In the genomic region with DNA sequence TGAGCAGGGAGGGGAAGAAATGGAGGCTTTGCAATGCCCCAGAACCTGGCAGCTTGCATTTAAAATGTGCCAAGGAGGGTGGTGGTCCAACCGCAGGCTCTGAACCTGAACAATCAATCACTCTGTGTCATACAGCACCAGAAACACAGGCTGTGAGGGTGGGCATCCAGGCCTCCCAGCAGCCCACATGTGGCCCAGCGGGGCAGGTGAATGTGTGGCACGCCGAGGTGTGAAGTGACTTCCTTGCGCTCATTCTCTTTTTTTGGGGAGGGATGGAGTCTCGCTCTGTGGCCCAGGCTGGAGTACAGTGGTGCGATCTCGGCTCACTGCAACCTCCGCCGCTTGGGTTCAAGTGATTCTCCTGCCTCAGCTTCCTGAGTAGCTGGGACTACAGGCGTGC, we compare ENCODE assay signal across 13 cellular contexts.
DNase-seq lines count a peak whose midpoint lies in the region; ATAC-seq and TF ChIP-seq lines count a peak whose summit lies in the region.
"Had no signal": no experiment of that assay in that cellular context is flagged by ENCODE, and none has a peak within 500 bp of the region (broad histone marks: within the 10 kb centered on the region; RNA-seq: fewer than 3 reads in every experiment).

No MANE protein-coding gene starts in this region.

- no peak for ATAC-seq in natural killer cell treated with Interleukin-12 subunit alpha and Interleukin-12 subunit beta and Interleukin-15 and Interleukin-18, amount 100 ng/mL, for 72 hours
- ATAC-seq in natural killer cell (no peak), HG02840 (IDR thresholded peaks at IDR 0.05; ENCODE audit: low FRiP score, unreplicated experiment) (no peak), GM18870 (IDR thresholded peaks at IDR 0.05; ENCODE audit: unreplicated experiment) (no peak)

- H2AFZ ChIP-seq in neuronal stem cell (ENCODE audit: low read length) = no peak overlapping the region

- no peak overlapping the region for H2BK120ac ChIP-seq in neuronal stem cell (ENCODE audit: low read depth, low read length)

- H3K36me3 Mint-ChIP-seq in natural killer cell treated with Interleukin-12 subunit alpha and Interleukin-12 subunit beta and Interleukin-15 and Interleukin-18, amount 100 ng/mL, for 72 hours = no peaks in the 10 kb centered on the region
- no peaks in the 10 kb centered on the region for H3K36me3 Mint-ChIP-seq in natural killer cell

- POLR2A ChIA-PET in RWPE1 (lab: Yijun Ruan, JAX; ENCODE audit: low non-redundant PET) = no interaction called here

- no peak overlapping the region for H3K4me3 ChIP-seq in neuronal stem cell (ENCODE audit: low read length in 2 of 2)

- no peak overlapping the region for H3K27ac Mint-ChIP-seq in natural killer cell treated with Interleukin-12 subunit alpha and Interleukin-12 subunit beta and Interleukin-15 and Interleukin-18, amount 100 ng/mL, for 72 hours
- H3K27ac Mint-ChIP-seq in natural killer cell = no peak overlapping the region
- H3K27ac Mint-ChIP-seq: B cell; CD4-positive, alpha-beta T cell had no signal

- H3K23ac ChIP-seq in neuronal stem cell (ENCODE audit: low read depth, low read length, poor library complexity) = peak overlapping the region; percentile 52

- H3K4me2 ChIP-seq in neuronal stem cell (ENCODE audit: insufficient read depth, low read length, poor library complexity, severe bottlenecking) = no peak overlapping the region

- H3K14ac ChIP-seq in neuronal stem cell (ENCODE audit: low read length) = no peak overlapping the region

- H4K91ac ChIP-seq in neuronal stem cell (ENCODE audit: low read depth, low read length, poor library complexity) = no peak overlapping the region

- H3K27ac ChIP-seq in RWPE1 (peak overlapping the region; percentile 88), neuronal stem cell (replicated peaks; ENCODE audit: low read length) (no peak overlapping the region)
- H3K27ac ChIP-seq: C4-2B had no signal

- TF ChIP-seq CTCF in natural killer cell (IDR thresholded peaks at IDR 0.05) (no peak), RWPE1 (conservative IDR thresholded peaks at IDR 0.05; ENCODE audit: low read depth) (no peak)

- H3K9me3 ChIP-seq in neuronal stem cell (replicated peaks in 1 of 2; ENCODE audit: control insufficient read depth in 2 of 2, insufficient read depth in 1 of 2, low read depth in 1 of 2, low read length in 2 of 2) = no peaks in the 10 kb centered on the region
- H3K9me3 ChIP-seq: Caco-2 had no signal

- peak overlapping the region; percentile 67 for H2BK5ac ChIP-seq in neuronal stem cell (ENCODE audit: low read length)

- peaks cover 0 to 11% of the 10 kb centered on the region in 2 donors for H3K27me3 Mint-ChIP-seq in natural killer cell treated with Interleukin-12 subunit alpha and Interleukin-12 subunit beta and Interleukin-15 and Interleukin-18, amount 100 ng/mL, for 72 hours
- H3K27me3 Mint-ChIP-seq in natural killer cell (ENCODE audit: low read depth in 2 of 2) = peaks cover 4 to 25% of the 10 kb centered on the region in 2 donors
- H3K27me3 Mint-ChIP-seq: B cell; CD4-positive, alpha-beta T cell had no signal

- intact Hi-C loops in natural killer cell (cut with micrococcal nuclease) = no loop called here

- no peaks in the 10 kb centered on the region for H3K9me3 Mint-ChIP-seq in natural killer cell treated with Interleukin-12 subunit alpha and Interleukin-12 subunit beta and Interleukin-15 and Interleukin-18, amount 100 ng/mL, for 72 hours
- no peaks in the 10 kb centered on the region for H3K9me3 Mint-ChIP-seq in natural killer cell
- H3K9me3 Mint-ChIP-seq: CD4-positive, alpha-beta T cell had no signal

- no peak overlapping the region for H3K9ac ChIP-seq in neuronal stem cell (ENCODE audit: low read depth, low read length, poor library complexity)

- peaks cover 0 to 5% of the 10 kb centered on the region in 2 donors for H3K4me1 ChIP-seq in neuronal stem cell (ENCODE audit: control insufficient read depth in 2 of 2, insufficient read depth in 1 of 2, low read depth in 1 of 2, low read length in 2 of 2)
- H3K4me1 ChIP-seq: Caco-2 had no signal

- no peak overlapping the region for H2BK12ac ChIP-seq in neuronal stem cell (ENCODE audit: low read length)

- no peak overlapping the region for H3K4me3 Mint-ChIP-seq in natural killer cell treated with Interleukin-12 subunit alpha and Interleukin-12 subunit beta and Interleukin-15 and Interleukin-18, amount 100 ng/mL, for 72 hours
- H3K4me3 Mint-ChIP-seq in natural killer cell = no peak overlapping the region
- H3K4me3 Mint-ChIP-seq: B cell; CD4-positive, alpha-beta T cell had no signal

- H3K4ac ChIP-seq in neuronal stem cell (ENCODE audit: low read length) = no peak overlapping the region

- peaks cover 22 to 81% of the 10 kb centered on the region in 2 donors for H3K36me3 ChIP-seq in neuronal stem cell (replicated peaks in 1 of 2; ENCODE audit: control insufficient read depth in 2 of 2, insufficient read depth in 2 of 2, low read length in 2 of 2)

- no peak overlapping the region for H2AK5ac ChIP-seq in neuronal stem cell (ENCODE audit: low read depth, low read length)

- H4K8ac ChIP-seq in neuronal stem cell (ENCODE audit: low read depth, low read length) = no peak overlapping the region

- H2BK15ac ChIP-seq in neuronal stem cell (ENCODE audit: low read length) = no peak overlapping the region

- H3K79me1 ChIP-seq in neuronal stem cell (ENCODE audit: low read depth, low read length) = no peaks in the 10 kb centered on the region

- peaks cover 9 to 16% of the 10 kb centered on the region in 2 donors for H3K4me1 Mint-ChIP-seq in natural killer cell treated with Interleukin-12 subunit alpha and Interleukin-12 subunit beta and Interleukin-15 and Interleukin-18, amount 100 ng/mL, for 72 hours (ENCODE audit: low read depth in 2 of 2)
- peaks cover 17 to 18% of the 10 kb centered on the region in 2 donors for H3K4me1 Mint-ChIP-seq in natural killer cell

- no peaks in the 10 kb centered on the region for H3K27me3 ChIP-seq in neuronal stem cell (ENCODE audit: control insufficient read depth in 3 of 3, insufficient read depth in 3 of 3, low read depth in 1 of 3, low read length in 3 of 3)

- H3K18ac ChIP-seq in neuronal stem cell (ENCODE audit: low read length) = no peak overlapping the region

- peak; percentile 20 for DNase-seq in natural killer cell treated with Interleukin-12 subunit alpha and Interleukin-12 subunit beta and Interleukin-15 and Interleukin-18, amount 100 ng/mL, for 72 hours (ENCODE audit: low spot score)
- DNase-seq in natural killer cell = no peak
- no peak for DNase-seq in RWPE1 (ENCODE audit: low spot score)
- no peak for DNase-seq in neuronal stem cell (ENCODE audit: low spot score)
- DNase-seq: Caco-2; CD4-positive, alpha-beta T cell; GDM1; HCEC 1CT; KG1 had no signal

- CTCF ChIA-PET in RWPE1 (lab: Yijun Ruan, JAX) = interaction anchor here (0.5 to 0.6 kb wide), 3 partner anchors 32 to 888 kb away, joined by 3 to 4 read pairs (median 3); no protein-coding TSS in a partner anchor

- no CpG with 5 or more reads among the region's 11 CpGs for WGBS in neuronal stem cell (ENCODE audit: extremely low coverage in 2 of 2, insufficient read length in 2 of 2, insufficient replicate concordance in 1 of 2), 2 donors
